9 cellular contexts compared by ENCODE assay signal in the genomic region with DNA sequence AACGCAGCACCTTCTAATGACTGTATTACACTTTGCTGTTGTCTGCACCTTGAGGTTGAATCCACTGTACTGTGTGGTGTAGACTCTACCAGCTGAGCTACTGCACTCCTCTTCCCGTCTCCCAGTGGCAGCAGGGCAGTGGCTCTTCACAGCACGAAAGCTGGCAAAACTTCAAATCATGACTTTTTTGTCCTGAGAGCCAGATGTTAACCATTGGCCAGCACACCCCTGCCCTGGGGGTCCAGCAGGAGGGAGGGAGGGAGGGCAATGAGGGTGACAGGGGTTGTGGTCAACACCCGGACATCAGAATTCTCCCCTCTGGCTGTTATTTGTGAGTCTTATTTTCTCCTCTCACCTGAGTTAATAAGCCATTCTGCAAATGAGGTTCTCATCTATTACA. TPM values are rescaled to one million over a fixed set of nuclear protein-coding genes. Genes with fewer than 3 reads are reported as not detected.
"Had no signal": no experiment of that assay in that cellular context is flagged by ENCODE, and none has a peak within 500 bp of the region (broad histone marks: within the 10 kb centered on the region; RNA-seq: fewer than 3 reads in every experiment).

No MANE protein-coding gene starts in this region.

- ATAC-seq: HCT116, HepG2 had no signal

- H3K27ac ChIP-seq: GM23248, HL-60 had no signal

- H3K4me3 ChIP-seq: GM23248, HAP-1 had no signal

- H3K9me3 ChIP-seq: HAP-1 had no signal

- H3K4me1 ChIP-seq: HAP-1 had no signal

- FAIRE-seq: HepG2 had no signal

- H3K36me3 ChIP-seq: HAP-1 had no signal

- DNase-seq: GM23248, GOT3, H7, HFFc6 had no signal

- H2AFZ ChIP-seq: GM23248 had no signal

- H3K9ac ChIP-seq: GM23248 had no signal

RNA-seq across cellular contexts. Expression of a gene that starts 11.7 kb away (rescaled TPM):
- polyA plus RNA-seq: IgD-negative memory B cell had no signal
